16 cellular contexts compared by ENCODE assay signal in the genomic region with DNA sequence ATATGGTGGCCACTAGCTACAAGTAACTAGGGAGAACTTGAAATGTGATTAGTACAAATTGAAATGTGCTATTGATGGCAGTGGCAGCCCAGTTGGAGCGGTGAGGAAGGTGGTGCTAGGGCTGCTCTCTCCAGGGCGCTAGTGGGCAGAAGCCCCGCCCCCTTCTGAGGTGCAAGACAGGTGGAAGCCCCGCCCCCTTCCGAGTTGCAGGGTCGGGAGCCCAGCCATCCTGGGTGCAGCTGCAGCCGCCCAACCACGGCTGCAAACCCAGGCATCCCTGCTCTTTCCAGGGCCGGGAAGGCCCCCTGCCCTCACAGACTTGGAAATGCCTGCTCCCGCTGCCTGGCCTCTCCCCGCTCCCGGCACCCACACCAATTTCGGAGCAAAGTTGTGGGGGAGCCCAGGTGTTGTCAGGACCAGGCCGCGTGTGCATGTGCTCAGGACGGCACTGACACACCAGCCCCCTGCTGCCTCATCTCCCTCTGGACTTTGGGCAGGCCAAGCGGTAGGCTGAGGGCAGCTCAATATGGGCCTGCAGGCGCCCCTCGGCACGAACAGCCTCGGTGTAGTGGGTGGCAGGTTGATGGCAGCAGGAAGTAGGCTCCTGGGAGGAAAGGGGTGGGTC. TPM values are rescaled to one million over a fixed set of nuclear protein-coding genes. Genes with fewer than 3 reads are reported as not detected.
"Had no signal": no experiment of that assay in that cellular context is flagged by ENCODE, and none has a peak within 500 bp of the region (broad histone marks: within the 10 kb centered on the region; RNA-seq: fewer than 3 reads in every experiment).

No MANE protein-coding gene starts in this region.

- DNase-seq: activated CD4-positive, alpha-beta T cell treated with anti-CD3 and anti-CD28 coated beads, Interleukin-2, amount 10 ng/mL, durations not matched to agents 7 days and 5 days; activated CD4-positive, CD25-positive, alpha-beta regulatory T cell; activated effector memory CD4-positive, alpha-beta T cell treated with anti-CD3 and anti-CD28 coated beads, Interleukin-2, amount 50 U/mL, for 16 hours; activated T-cell treated with anti-CD3 and anti-CD28 coated beads, Interleukin-2, amount 50 U/mL, for 24 hours; amniotic stem cell; brain microvascular endothelial cell; dermis blood vessel endothelial cell; head of caudate nucleus; kidney; stomach; T-helper 17 cell had no signal

- H3K27ac Mint-ChIP-seq: activated CD4-positive, alpha-beta T cell treated with anti-CD3 and anti-CD28 coated beads, Interleukin-2, amount 10 ng/mL, durations not matched to agents 7 days and 5 days; activated naive CD4-positive, alpha-beta T cell treated with anti-CD3 and anti-CD28 coated beads, Interleukin-2, amount 50 U/mL, for 72 hours; activated T-cell treated with anti-CD3 and anti-CD28 coated beads, Interleukin-2, amount 50 U/mL, for 24 hours had no signal

- H3K9me3 ChIP-seq: esophagus muscularis mucosa, stomach had no signal

- H3K9ac ChIP-seq: parathyroid adenoma had no signal

- H3K27me3 ChIP-seq: brain microvascular endothelial cell, esophagus muscularis mucosa, stomach had no signal

- H2AFZ ChIP-seq: parathyroid adenoma had no signal

- H3K9me3 Mint-ChIP-seq: activated CD4-positive, alpha-beta T cell treated with anti-CD3 and anti-CD28 coated beads, Interleukin-2, amount 10 ng/mL, durations not matched to agents 7 days and 5 days; activated naive CD4-positive, alpha-beta T cell treated with anti-CD3 and anti-CD28 coated beads, Interleukin-2, amount 50 U/mL, for 72 hours; activated T-cell treated with anti-CD3 and anti-CD28 coated beads, Interleukin-2, amount 50 U/mL, for 24 hours; neural crest cell had no signal

- H3K4me1 ChIP-seq: esophagus muscularis mucosa, parathyroid adenoma, stomach had no signal

- H3K4me3 Mint-ChIP-seq: activated CD4-positive, alpha-beta T cell treated with anti-CD3 and anti-CD28 coated beads, Interleukin-2, amount 10 ng/mL, durations not matched to agents 7 days and 5 days; activated T-cell treated with anti-CD3 and anti-CD28 coated beads, Interleukin-2, amount 50 U/mL, for 24 hours; neural crest cell; T-helper 17 cell had no signal

- H3K4me3 ChIP-seq: esophagus muscularis mucosa, stomach had no signal

- H3K27me3 Mint-ChIP-seq: activated CD4-positive, alpha-beta T cell treated with anti-CD3 and anti-CD28 coated beads, Interleukin-2, amount 10 ng/mL, durations not matched to agents 7 days and 5 days; activated T-cell treated with anti-CD3 and anti-CD28 coated beads, Interleukin-2, amount 50 U/mL, for 24 hours; T-helper 17 cell had no signal

- H3K27ac ChIP-seq: brain microvascular endothelial cell, esophagus muscularis mucosa, parathyroid adenoma, stomach had no signal

- ATAC-seq: activated naive CD4-positive, alpha-beta T cell treated with anti-CD3 and anti-CD28 coated beads, Interleukin-2, amount 50 U/mL, for 72 hours; T-helper 17 cell had no signal

RNA-seq across cellular contexts. Expression of gene PLS1, which starts 27.7 kb away (rescaled TPM):
- total RNA-seq: skeletal muscle tissue had no signal
